8 cellular contexts compared by ENCODE assay signal in the genomic region with DNA sequence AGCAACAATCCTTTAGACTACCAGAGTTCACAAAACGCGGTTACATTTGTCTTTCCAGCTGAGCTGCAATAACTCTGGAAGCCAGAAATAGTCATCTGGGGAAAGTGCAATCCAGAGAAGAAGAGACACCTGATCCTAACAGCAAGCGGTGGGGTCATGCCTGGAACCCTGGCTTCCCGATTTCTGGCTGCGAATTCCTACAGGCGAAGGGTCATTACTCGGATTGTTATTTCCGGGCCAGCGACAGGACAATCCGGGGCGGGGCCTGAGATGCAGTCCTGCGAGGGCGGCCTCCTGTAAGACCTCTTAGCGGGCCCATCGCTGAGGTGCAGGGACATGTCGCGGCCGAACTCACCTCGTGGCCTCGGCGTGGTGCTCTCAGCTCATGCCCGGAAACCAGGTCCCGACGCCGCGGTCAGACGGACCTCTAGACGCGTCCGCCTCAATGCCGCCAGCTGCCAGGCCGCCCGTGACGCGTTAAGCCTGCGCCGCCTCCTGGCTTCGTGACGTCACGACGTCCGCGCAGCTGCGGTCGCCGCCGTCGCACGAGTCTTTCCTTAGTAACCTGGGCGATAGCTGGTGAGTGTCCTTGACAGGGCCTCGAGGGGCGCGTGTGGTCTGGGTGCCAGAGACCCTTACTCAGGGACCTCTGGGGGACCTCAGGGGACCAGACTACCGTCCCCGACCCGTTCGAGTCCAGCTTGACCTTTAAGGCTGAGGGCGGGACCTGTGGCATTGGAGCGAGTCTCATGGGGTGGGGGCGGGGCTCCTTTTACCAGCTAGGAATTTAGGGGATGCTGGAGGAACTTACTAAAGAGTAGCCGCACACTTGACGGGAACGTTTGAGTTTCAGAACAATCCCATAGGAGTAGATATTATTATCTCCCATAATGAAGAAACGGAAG. TPM values are rescaled to one million over a fixed set of nuclear protein-coding genes. Genes with fewer than 3 reads are reported as not detected.
DNase-seq lines count a peak whose midpoint lies in the region; ATAC-seq and TF ChIP-seq lines count a peak whose summit lies in the region.

A gene with protein sequence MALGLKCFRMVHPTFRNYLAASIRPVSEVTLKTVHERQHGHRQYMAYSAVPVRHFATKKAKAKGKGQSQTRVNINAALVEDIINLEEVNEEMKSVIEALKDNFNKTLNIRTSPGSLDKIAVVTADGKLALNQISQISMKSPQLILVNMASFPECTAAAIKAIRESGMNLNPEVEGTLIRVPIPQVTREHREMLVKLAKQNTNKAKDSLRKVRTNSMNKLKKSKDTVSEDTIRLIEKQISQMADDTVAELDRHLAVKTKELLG (plus strand): TSS at position 523 of the 905 bp plus-strand sequence. CDS start 6,010 bp downstream, outside the sequence.
A gene with protein sequence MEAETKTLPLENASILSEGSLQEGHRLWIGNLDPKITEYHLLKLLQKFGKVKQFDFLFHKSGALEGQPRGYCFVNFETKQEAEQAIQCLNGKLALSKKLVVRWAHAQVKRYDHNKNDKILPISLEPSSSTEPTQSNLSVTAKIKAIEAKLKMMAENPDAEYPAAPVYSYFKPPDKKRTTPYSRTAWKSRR (minus strand): TSS at position 481 of the 905 bp plus-strand sequence. CDS start 3,348 bp downstream, outside the sequence.

- no peaks in the 10 kb centered on the region for H3K27me3 Mint-ChIP-seq in CD14-positive monocyte (ENCODE audit: low read depth in 3 of 3)
- no peaks in the 10 kb centered on the region for H3K27me3 Mint-ChIP-seq in activated CD4-positive, alpha-beta memory T cell treated with anti-CD3 and anti-CD28 coated beads, Interleukin-2, amount 10 ng/mL, durations not matched to agents 7 days and 5 days

- H3K36me3 Mint-ChIP-seq in CD14-positive monocyte, result peaks cover 23 to 30% of the 10 kb centered on the region in 2 donors
- peaks cover 19% of the 10 kb centered on the region for H3K36me3 Mint-ChIP-seq in activated CD4-positive, alpha-beta memory T cell treated with anti-CD3 and anti-CD28 coated beads, Interleukin-2, amount 10 ng/mL, durations not matched to agents 7 days and 5 days (ENCODE audit: low read depth)

- H3K36me3 ChIP-seq in duodenal mucosa (ENCODE audit: control insufficient read depth in 1 of 2, insufficient read depth in 2 of 2, low read length in 2 of 2), result peaks cover 7 to 17% of the 10 kb centered on the region in 2 donors

- H3K27ac Mint-ChIP-seq in CD14-positive monocyte, result peak within 1 kb of the TSS; percentile 100
- H3K27ac Mint-ChIP-seq in activated CD4-positive, alpha-beta memory T cell treated with anti-CD3 and anti-CD28 coated beads, Interleukin-2, amount 10 ng/mL, durations not matched to agents 7 days and 5 days, result peak within 1 kb of the TSS; percentile 97

- POLR2A ChIA-PET in activated CD4-positive, alpha-beta memory T cell treated with anti-CD3 and anti-CD28 coated beads, Interleukin-2, amount 10 ng/mL, durations not matched to agents 7 days and 5 days (lab: Charles Lee), result interaction anchor here (0.6 to 3.7 kb wide), 23 partner anchors 9 to 991 kb away, joined by 3 to 16 read pairs (median 4); a partner anchor contains a TSS

- no peaks in the 10 kb centered on the region for H3K9me3 ChIP-seq in duodenal mucosa (ENCODE audit: control insufficient read depth in 1 of 2, low read length in 2 of 2)

- peak within 1 kb of the TSS; percentile 83 to 99 for H3K4me3 ChIP-seq in duodenal mucosa (ENCODE audit: low read depth in 1 of 2, low read length in 2 of 2)
- H3K4me3 ChIP-seq in lower leg skin (ENCODE audit: low read depth, poor library complexity, severe bottlenecking), result peak within 1 kb of the TSS; percentile 61

- peak; percentile 83 for ATAC-seq in GM19351 (IDR thresholded peaks at IDR 0.05; ENCODE audit: unreplicated experiment)
- ATAC-seq in HG03520 (IDR thresholded peaks at IDR 0.05; ENCODE audit: unreplicated experiment), result peak; percentile 79

- H3K9ac ChIP-seq in duodenal mucosa (ENCODE audit: low read depth in 1 of 2, low read length in 2 of 2), result peak within 1 kb of the TSS; percentile 74 to 91

- CTCF ChIA-PET in activated CD4-positive, alpha-beta memory T cell treated with anti-CD3 and anti-CD28 coated beads, Interleukin-2, amount 10 ng/mL, durations not matched to agents 7 days and 5 days (lab: Charles Lee), result interaction anchor here (0.9 to 4.4 kb wide), 7 partner anchors 13 to 165 kb away, joined by 3 to 21 read pairs (median 4); no protein-coding TSS in a partner anchor

- peaks cover 31 to 39% of the 10 kb centered on the region in 2 donors for H3K4me1 ChIP-seq in duodenal mucosa (ENCODE audit: control insufficient read depth in 1 of 2, insufficient read depth in 2 of 2, low read length in 2 of 2)

- WGBS in lower leg skin, 2 donors, result 0% methylated on average over 26 to 33 of the region's 64 CpGs

- peak within 1 kb of the TSS; percentile 97 for H3K27ac ChIP-seq in duodenal mucosa (ENCODE audit: low read depth, low read length)

- H3K4me1 Mint-ChIP-seq in CD14-positive monocyte, result peaks cover 27% of the 10 kb centered on the region
- H3K4me1 Mint-ChIP-seq in activated CD4-positive, alpha-beta memory T cell treated with anti-CD3 and anti-CD28 coated beads, Interleukin-2, amount 10 ng/mL, durations not matched to agents 7 days and 5 days, result peaks cover 42% of the 10 kb centered on the region

- H3K4me3 Mint-ChIP-seq in CD14-positive monocyte, result peak within 1 kb of the TSS; percentile 98 to 99
- peak within 1 kb of the TSS; percentile 94 for H3K4me3 Mint-ChIP-seq in activated CD4-positive, alpha-beta memory T cell treated with anti-CD3 and anti-CD28 coated beads, Interleukin-2, amount 10 ng/mL, durations not matched to agents 7 days and 5 days

- TF ChIP-seq POLR2A in lower leg skin (IDR thresholded peaks at IDR 0.05), result peak in 1 of 2 donors; percentile 56

- peak; percentile 91 for DNase-seq in CD14-positive monocyte (ENCODE audit: low spot score)
- peak; percentile 70 for DNase-seq in NCI-H748 treated with DMSO at 0.1 percent for 48 hours (lab: John Stamatoyannopoulos, UW)
- peak; percentile 94 for DNase-seq in activated CD4-positive, alpha-beta memory T cell treated with anti-CD3 and anti-CD28 coated beads, Interleukin-2, amount 10 ng/mL, durations not matched to agents 7 days and 5 days
- peak; percentile 89 to 98 for DNase-seq in lower leg skin (ENCODE audit: low spot score in 2 of 2)
- peak; percentile 87 for DNase-seq in stimulated activated CD4-positive, alpha-beta T cell treated with anti-CD3 and anti-CD28 coated beads, Interleukin-4, amount 100 ng/mL, for 4 hours

- no peak for TF ChIP-seq CTCF in CD14-positive monocyte (IDR thresholded peaks at IDR 0.05)
- TF ChIP-seq CTCF in lower leg skin (IDR thresholded peaks at IDR 0.05), result no peak

- H3K9me3 Mint-ChIP-seq in CD14-positive monocyte, result no peaks in the 10 kb centered on the region
- H3K9me3 Mint-ChIP-seq in activated CD4-positive, alpha-beta memory T cell treated with anti-CD3 and anti-CD28 coated beads, Interleukin-2, amount 10 ng/mL, durations not matched to agents 7 days and 5 days, result no peaks in the 10 kb centered on the region

- intact Hi-C loops in CD14-positive monocyte (cut with micrococcal nuclease), result loop anchor here (5.0 to 10.0 kb wide), 4 partner anchors 102 to 640 kb away; a partner anchor contains a TSS
- intact Hi-C loops in lower leg skin (cut with DNase I; ENCODE audit: low total_unique reads), result no loop called here

- H3K27me3 ChIP-seq in duodenal mucosa (ENCODE audit: control insufficient read depth in 1 of 2, insufficient read depth in 2 of 2, low read length in 2 of 2), result no peaks in the 10 kb centered on the region

RNA-seq across cellular contexts. Expression of the first gene that starts in this region (rescaled TPM):
- 10 to 100 TPM; 16.0 to 16.2 TPM for polyA plus RNA-seq in CD14-positive monocyte
- total RNA-seq in activated CD4-positive, alpha-beta memory T cell treated with anti-CD3 and anti-CD28 coated beads, Interleukin-2, amount 10 ng/mL, durations not matched to agents 7 days and 5 days, result 10 to 100 TPM; 27.0 to 29.2 TPM
- 10 to 100 TPM; 30.8 to 56.3 (median 39.9) TPM for total RNA-seq in lower leg skin

RNA-seq across cellular contexts. Expression of the second gene that starts in this region (rescaled TPM):
- 10 to 100 TPM; 25.3 to 26.3 TPM for polyA plus RNA-seq in CD14-positive monocyte
- total RNA-seq in activated CD4-positive, alpha-beta memory T cell treated with anti-CD3 and anti-CD28 coated beads, Interleukin-2, amount 10 ng/mL, durations not matched to agents 7 days and 5 days, result 10 to 100 TPM; 21.6 to 25.6 TPM
- total RNA-seq in lower leg skin, result 10 to 100 TPM; 10.3 to 11.8 (median 11.1) TPM

Comparison
In these comparisons a context has a peak if more than half of its experiments do, and no peak if none do; other contexts are left out.
1. Peak in every context shown above with its lines: DNase-seq, ATAC-seq, H3K4me3 ChIP-seq and H3K27ac ChIP-seq.